ENCODE assay signal across 11 cellular contexts in the genomic region with DNA sequence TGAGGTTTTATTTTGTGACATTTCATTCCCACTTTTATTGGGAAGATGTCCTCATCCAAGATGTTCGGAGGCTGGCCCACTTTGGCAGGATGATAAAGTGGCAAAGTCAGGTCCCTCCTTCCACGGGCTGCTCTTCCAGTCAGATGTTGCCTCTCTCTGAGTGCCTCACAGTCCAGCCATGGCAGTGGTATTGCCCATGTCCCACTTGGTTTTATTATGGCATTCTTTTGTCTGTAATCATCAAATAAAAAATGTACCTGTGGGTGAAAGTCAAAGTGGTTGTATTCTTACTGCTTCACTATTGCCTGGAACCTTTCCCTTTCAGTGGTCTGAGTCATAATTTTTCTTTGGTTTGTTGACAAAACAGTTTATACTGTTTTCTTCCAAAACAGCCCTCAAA. TPM values are rescaled to one million over a fixed set of nuclear protein-coding genes. Genes with fewer than 3 reads are reported as not detected.
"Had no signal": no experiment of that assay in that cellular context is flagged by ENCODE, and none has a peak within 500 bp of the region (broad histone marks: within the 10 kb centered on the region; RNA-seq: fewer than 3 reads in every experiment).

No MANE protein-coding gene starts in this region.

- H3K4me1 ChIP-seq: heart left ventricle had no signal

- H3K9me3 ChIP-seq: heart left ventricle, testis, upper lobe of right lung had no signal

- H3K36me3 ChIP-seq: heart left ventricle, upper lobe of right lung had no signal

- H3K4me3 ChIP-seq: heart left ventricle, testis, upper lobe of right lung had no signal

- H3K27ac ChIP-seq: heart left ventricle, testis, upper lobe of right lung had no signal

- DNase-seq: activated CD4-positive, alpha-beta T cell treated with anti-CD3 and anti-CD28 coated beads, Interleukin-2, amount 50 U/mL, for 4 hours; activated CD4-positive, CD25-positive, alpha-beta regulatory T cell treated with anti-CD3 and anti-CD28 coated beads, Interleukin-2, amount 50 U/mL, for 72 hours; activated effector memory CD4-positive, alpha-beta T cell treated with anti-CD3 and anti-CD28 coated beads, Interleukin-2, amount 50 U/mL, for 16 hours; activated T-cell treated with anti-CD3 and anti-CD28 coated beads, Interleukin-2, amount 50 U/mL, for 24 hours; foreskin melanocyte; heart left ventricle; left ventricle myocardium superior; stimulated activated CD4-positive, alpha-beta T cell treated with anti-CD3 and anti-CD28 coated beads, Interleukin-4, amount 100 ng/mL, for 1 hour; testis; upper lobe of right lung had no signal

- H3K27me3 ChIP-seq: heart left ventricle, testis, upper lobe of right lung had no signal

- ATAC-seq: activated naive CD4-positive, alpha-beta T cell treated with anti-CD3 and anti-CD28 coated beads, Interleukin-2, amount 50 U/mL, for 72 hours; heart left ventricle; left ventricle myocardium superior; upper lobe of right lung had no signal

RNA-seq across cellular contexts. Expression of a gene that starts 20.2 kb away (rescaled TPM):
- total RNA-seq: activated naive CD4-positive, alpha-beta T cell treated with anti-CD3 and anti-CD28 coated beads, Interleukin-2, amount 50 U/mL, for 72 hours had no signal
